Comparison of ENCODE assay signal across 17 cellular contexts in genomic region chr18:6644841-6645240, GRCh38.
"Had no signal": no experiment of that assay in that cellular context is flagged by ENCODE, and none has a peak within 500 bp of the region (broad histone marks: within the 10 kb centered on the region; RNA-seq: fewer than 3 reads in every experiment).

No MANE protein-coding gene starts in this region.

- H3K4me3 Mint-ChIP-seq: activated naive CD8-positive, alpha-beta T cell; activated T-helper 17 cell treated with anti-CD3 and anti-CD28 coated beads, Interleukin-2, amount 50 U/mL, for 72 hours; central memory CD8-positive, alpha-beta T cell; effector memory CD8-positive, alpha-beta T cell; memory B cell; naive B cell; stimulated activated memory B cell treated with anti-CD40 and anti-IgM and Interleukin-4, amounts not matched to agents 10 μg/mL and 1 μg/mL and 100 μg/mL, for 72 hours; T-helper 2 cell treated with Interferon-gamma antibody and Interleukin-4, amounts not matched to agents 5 μg/mL and 100 μg/mL, for 36 hours had no signal

- H3K27ac ChIP-seq: adrenal gland, esophagus muscularis mucosa, sigmoid colon, transverse colon, uterus had no signal

- H3K4me3 ChIP-seq: adrenal gland, esophagus muscularis mucosa, sigmoid colon, smooth muscle cell, transverse colon, uterus had no signal

- H3K9me3 ChIP-seq: adrenal gland, esophagus muscularis mucosa, sigmoid colon, transverse colon, uterus had no signal

- ATAC-seq: activated T-helper 17 cell treated with anti-CD3 and anti-CD28 coated beads, Interleukin-2, amount 50 U/mL, for 72 hours; effector memory CD8-positive, alpha-beta T cell; stimulated activated memory B cell treated with anti-CD40 and anti-IgM and Interleukin-4, amounts not matched to agents 10 μg/mL and 1 μg/mL and 100 μg/mL, for 72 hours had no signal

- DNase-seq: activated T-cell treated with anti-CD3 and anti-CD28 coated beads, Interleukin-2, amount 50 U/mL, for 1 hour; adrenal gland; effector memory CD8-positive, alpha-beta T cell; hippocampal formation; naive B cell; sigmoid colon; stimulated activated CD4-positive, alpha-beta T cell treated with anti-CD3 and anti-CD28 coated beads, Interleukin-15, amount 100 ng/mL, for 24 hours; transverse colon; uterus had no signal

- H3K27ac Mint-ChIP-seq: activated naive CD8-positive, alpha-beta T cell; activated T-helper 17 cell treated with anti-CD3 and anti-CD28 coated beads, Interleukin-2, amount 50 U/mL, for 72 hours; effector memory CD8-positive, alpha-beta T cell; memory B cell; naive B cell; stimulated activated memory B cell treated with anti-CD40 and anti-IgM and Interleukin-4, amounts not matched to agents 10 μg/mL and 1 μg/mL and 100 μg/mL, for 72 hours; T-helper 2 cell treated with Interferon-gamma antibody and Interleukin-4, amounts not matched to agents 5 μg/mL and 100 μg/mL, for 36 hours had no signal

- H3K27me3 ChIP-seq: adrenal gland, esophagus muscularis mucosa, sigmoid colon, transverse colon, uterus had no signal

- H3K36me3 ChIP-seq: adrenal gland, esophagus muscularis mucosa, sigmoid colon, transverse colon, uterus had no signal

- H3K36me3 Mint-ChIP-seq: activated naive CD8-positive, alpha-beta T cell; memory B cell; naive B cell; stimulated activated memory B cell treated with anti-CD40 and anti-IgM and Interleukin-4, amounts not matched to agents 10 μg/mL and 1 μg/mL and 100 μg/mL, for 72 hours had no signal

- H3K27me3 Mint-ChIP-seq: activated naive CD8-positive, alpha-beta T cell; activated T-helper 17 cell treated with anti-CD3 and anti-CD28 coated beads, Interleukin-2, amount 50 U/mL, for 72 hours; central memory CD8-positive, alpha-beta T cell; effector memory CD8-positive, alpha-beta T cell; memory B cell; stimulated activated memory B cell treated with anti-CD40 and anti-IgM and Interleukin-4, amounts not matched to agents 10 μg/mL and 1 μg/mL and 100 μg/mL, for 72 hours had no signal

- H3K4me1 Mint-ChIP-seq: activated T-helper 17 cell treated with anti-CD3 and anti-CD28 coated beads, Interleukin-2, amount 50 U/mL, for 72 hours; central memory CD8-positive, alpha-beta T cell; memory B cell; naive B cell; stimulated activated memory B cell treated with anti-CD40 and anti-IgM and Interleukin-4, amounts not matched to agents 10 μg/mL and 1 μg/mL and 100 μg/mL, for 72 hours had no signal

- H3K4me1 ChIP-seq: adrenal gland, transverse colon, uterus had no signal

- H3K4me2 ChIP-seq: smooth muscle cell had no signal
